Comparison of ENCODE assay signal across 29 cellular contexts in genomic region chr1:84930329-84930728, GRCh38. TPM values are rescaled to one million over a fixed set of nuclear protein-coding genes. Genes with fewer than 3 reads are reported as not detected.
"Had no signal": no experiment of that assay in that cellular context is flagged by ENCODE, and none has a peak within 500 bp of the region (broad histone marks: within the 10 kb centered on the region; RNA-seq: fewer than 3 reads in every experiment).

No MANE protein-coding gene starts in this region.

- H3K27me3 ChIP-seq: ascending aorta, body of pancreas had no signal

- DNase-seq: activated B cell treated with CpG ODN at 0.5 μM for 24 hours; activated CD4-positive, alpha-beta memory T cell treated with anti-CD3 and anti-CD28 coated beads, Interleukin-2, amount 10 ng/mL, durations not matched to agents 7 days and 5 days; activated CD4-positive, alpha-beta T cell treated with anti-CD3 and anti-CD28 coated beads for 1 hour; activated CD4-positive, alpha-beta T cell treated with anti-CD3 and anti-CD28 coated beads, Interleukin-2, amount 50 U/mL, for 1 hour; activated CD8-positive, alpha-beta memory T cell treated with anti-CD3 and anti-CD28 coated beads, Interleukin-2, amount 50 U/mL, for 48 hours; activated naive CD8-positive, alpha-beta T cell treated with anti-CD3 and anti-CD28 coated beads for 36 hours; activated T-cell treated with anti-CD3 and anti-CD28 coated beads, Interleukin-2, amount 50 U/mL, for 1 hour; body of pancreas; central memory CD4-positive, alpha-beta T cell; IMR-90; KG1; NCI-H1092; NCI-H1417; NCI-H1694; NCI-H2029; NCI-H2107; NCI-H2171 treated with DMSO at 0.1 percent for 48 hours; NCI-H226; NCI-H510A; NCI-H69; SHP77; SW 1271; T-helper 9 cell had no signal

- H3K9me3 Mint-ChIP-seq: activated B cell treated with CpG ODN at 0.5 μM for 24 hours; activated CD4-positive, alpha-beta memory T cell treated with anti-CD3 and anti-CD28 coated beads, Interleukin-2, amount 10 ng/mL, durations not matched to agents 7 days and 5 days; activated naive CD8-positive, alpha-beta T cell treated with anti-CD3 and anti-CD28 coated beads for 36 hours; T-helper 1 cell treated with Interleukin-12 subunit alpha and Interleukin-12 subunit beta and Interleukin-4 antibody, amounts not matched to agents 30 μg/mL and 1 μg/mL, for 36 hours had no signal

- H3K27me3 Mint-ChIP-seq: activated B cell treated with CpG ODN at 0.5 μM for 24 hours; activated CD4-positive, alpha-beta memory T cell treated with anti-CD3 and anti-CD28 coated beads, Interleukin-2, amount 10 ng/mL, durations not matched to agents 7 days and 5 days; activated naive CD8-positive, alpha-beta T cell treated with anti-CD3 and anti-CD28 coated beads for 36 hours had no signal

- H3K4me1 ChIP-seq: ascending aorta, SJSA1 had no signal

- H3K4me3 Mint-ChIP-seq: activated B cell treated with CpG ODN at 0.5 μM for 24 hours; activated CD4-positive, alpha-beta memory T cell treated with anti-CD3 and anti-CD28 coated beads, Interleukin-2, amount 10 ng/mL, durations not matched to agents 7 days and 5 days; activated naive CD8-positive, alpha-beta T cell treated with anti-CD3 and anti-CD28 coated beads for 36 hours; T-helper 1 cell treated with Interleukin-12 subunit alpha and Interleukin-12 subunit beta and Interleukin-4 antibody, amounts not matched to agents 30 μg/mL and 1 μg/mL, for 36 hours had no signal

- H3K36me3 ChIP-seq: ascending aorta, SJSA1 had no signal

- H3K27ac ChIP-seq: ascending aorta, body of pancreas, SJSA1 had no signal

- ATAC-seq: body of pancreas, SK-N-SH treated with all-trans-retinoic acid at 6 μM for 48 hours had no signal

- H3K9me3 ChIP-seq: ascending aorta, body of pancreas, SJSA1 had no signal

- H3K4me3 ChIP-seq: ascending aorta, body of pancreas, SJSA1 had no signal

- H3K4me1 Mint-ChIP-seq: activated B cell treated with CpG ODN at 0.5 μM for 24 hours had no signal

- H3K27ac Mint-ChIP-seq: activated B cell treated with CpG ODN at 0.5 μM for 24 hours; activated CD4-positive, alpha-beta memory T cell treated with anti-CD3 and anti-CD28 coated beads, Interleukin-2, amount 10 ng/mL, durations not matched to agents 7 days and 5 days; T-helper 1 cell treated with Interleukin-12 subunit alpha and Interleukin-12 subunit beta and Interleukin-4 antibody, amounts not matched to agents 30 μg/mL and 1 μg/mL, for 36 hours had no signal

RNA-seq across cellular contexts. Expression of gene LPAR3, which starts 37.3 kb away (rescaled TPM):
- total RNA-seq: ascending aorta, chondrocyte, LHCN-M2, SJSA1 had no signal
